In the genomic region with DNA sequence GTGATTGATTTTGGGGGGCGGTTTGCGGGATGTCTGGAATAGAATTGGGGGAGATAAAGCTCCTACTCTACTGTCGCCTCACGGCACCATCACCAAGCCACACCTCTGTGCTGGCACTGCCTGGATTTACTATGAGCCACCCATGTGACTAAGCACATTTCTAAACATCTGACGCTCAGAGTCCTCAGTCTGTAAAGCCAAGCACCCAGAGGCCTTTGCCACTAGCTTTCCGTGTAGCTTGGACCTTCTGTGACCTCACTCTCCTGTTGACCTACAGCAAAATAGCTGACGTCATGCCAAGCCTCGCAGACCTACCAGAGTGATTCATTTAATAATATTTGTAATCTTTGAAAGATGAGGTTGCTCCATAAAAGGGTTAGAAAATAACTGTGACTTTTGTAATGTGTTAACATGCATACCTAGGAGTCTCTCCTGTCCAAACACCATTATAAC, we compare ENCODE assay signal across 12 cellular contexts. TPM values are rescaled to one million over a fixed set of nuclear protein-coding genes. Genes with fewer than 3 reads are reported as not detected.
DNase-seq lines count a peak whose midpoint lies in the region; ATAC-seq and TF ChIP-seq lines count a peak whose summit lies in the region.
"Had no signal": no experiment of that assay in that cellular context is flagged by ENCODE, and none has a peak within 500 bp of the region (broad histone marks: within the 10 kb centered on the region; RNA-seq: fewer than 3 reads in every experiment).

No MANE protein-coding gene starts in this region.

- H3K4me1 Mint-ChIP-seq in activated naive CD4-positive, alpha-beta T cell treated with anti-CD3 and anti-CD28 coated beads for 36 hours (ENCODE audit: low read depth), result no peaks in the 10 kb centered on the region
- H3K4me1 Mint-ChIP-seq in CD8-positive, alpha-beta memory T cell, result no peaks in the 10 kb centered on the region

- H3K36me3 ChIP-seq in brain microvascular endothelial cell (replicated peaks), result no peaks in the 10 kb centered on the region
- no peaks in the 10 kb centered on the region for H3K36me3 ChIP-seq in CD8-positive, alpha-beta memory T cell (ENCODE audit: insufficient read depth, low read length)
- H3K36me3 ChIP-seq: suprapubic skin had no signal

- intact Hi-C loops in Right ventricle myocardium superior (cut with DNase I), result no loop called here
- intact Hi-C loops in cardiac septum (cut with DNase I), result no loop called here
- intact Hi-C loops in activated naive CD4-positive, alpha-beta T cell treated with anti-CD3 and anti-CD28 coated beads for 36 hours (cut with micrococcal nuclease), result no loop called here

- H3K4me3 Mint-ChIP-seq in activated naive CD4-positive, alpha-beta T cell treated with anti-CD3 and anti-CD28 coated beads for 36 hours, result no peak overlapping the region
- no peak overlapping the region for H3K4me3 Mint-ChIP-seq in CD8-positive, alpha-beta memory T cell

- H3K4me1 ChIP-seq in CD8-positive, alpha-beta memory T cell (ENCODE audit: insufficient read depth, low read length), result no peaks in the 10 kb centered on the region
- H3K4me1 ChIP-seq: suprapubic skin had no signal

- ATAC-seq in Right ventricle myocardium superior (ENCODE audit: poor library complexity) (peak; percentile 39), GM18505 (IDR thresholded peaks at IDR 0.05; ENCODE audit: unreplicated experiment) (no peak), GM18867 (IDR thresholded peaks at IDR 0.05; ENCODE audit: unreplicated experiment) (no peak)
- ATAC-seq: GM12878 had no signal

- H3K27me3 Mint-ChIP-seq in activated naive CD4-positive, alpha-beta T cell treated with anti-CD3 and anti-CD28 coated beads for 36 hours (ENCODE audit: low read depth), result peaks cover 2% of the 10 kb centered on the region
- peaks cover 0 to 3% of the 10 kb centered on the region in 2 donors for H3K27me3 Mint-ChIP-seq in CD8-positive, alpha-beta memory T cell

- H3K27ac Mint-ChIP-seq in activated naive CD4-positive, alpha-beta T cell treated with anti-CD3 and anti-CD28 coated beads for 36 hours, result no peak overlapping the region
- no peak overlapping the region for H3K27ac Mint-ChIP-seq in CD8-positive, alpha-beta memory T cell

- H3K36me3 Mint-ChIP-seq in activated naive CD4-positive, alpha-beta T cell treated with anti-CD3 and anti-CD28 coated beads for 36 hours (ENCODE audit: low read depth), result no peaks in the 10 kb centered on the region
- H3K36me3 Mint-ChIP-seq in CD8-positive, alpha-beta memory T cell, result no peaks in the 10 kb centered on the region

- H3K9me3 ChIP-seq in CD8-positive, alpha-beta memory T cell (ENCODE audit: low read length), result no peaks in the 10 kb centered on the region
- H3K9me3 ChIP-seq: suprapubic skin had no signal

- CTCF ChIA-PET in activated naive CD4-positive, alpha-beta T cell treated with anti-CD3 and anti-CD28 coated beads for 36 hours (lab: Charles Lee), result no interaction called here
- CTCF ChIA-PET in CD8-positive, alpha-beta memory T cell (lab: Charles Lee), result no interaction called here

- TF ChIP-seq POLR2A in GM18505 (IDR thresholded peaks at IDR 0.05; ENCODE audit: borderline replicate concordance, extremely low read depth, insufficient read depth, insufficient read length), result no peak

- POLR2A ChIA-PET in CD8-positive, alpha-beta memory T cell (lab: Charles Lee), result no interaction called here

- no peak for TF ChIP-seq CTCF in brain microvascular endothelial cell (IDR thresholded peaks at IDR 0.05; ENCODE audit: low read depth, low read length, missing control alignments)

- peak overlapping the region; percentile 98 for H3K27ac ChIP-seq in brain microvascular endothelial cell
- no peak overlapping the region for H3K27ac ChIP-seq in CD8-positive, alpha-beta memory T cell (ENCODE audit: low read depth, low read length)
- H3K27ac ChIP-seq: suprapubic skin had no signal

- DNase-seq in Right ventricle myocardium superior, result no peak
- no peak for DNase-seq in cardiac septum (ENCODE audit: low spot score)
- DNase-seq in brain microvascular endothelial cell, result peak; percentile 100
- DNase-seq in kidney tubule cell (ENCODE audit: low spot score), result peak; percentile 86
- no peak for DNase-seq in activated naive CD4-positive, alpha-beta T cell treated with anti-CD3 and anti-CD28 coated beads for 36 hours
- DNase-seq in CD8-positive, alpha-beta memory T cell, result no peak
- DNase-seq: mammary epithelial cell, NCI-H1694 treated with DMSO at 0.1 percent for 48 hours had no signal

- no peaks in the 10 kb centered on the region for H3K9me3 Mint-ChIP-seq in activated naive CD4-positive, alpha-beta T cell treated with anti-CD3 and anti-CD28 coated beads for 36 hours
- peaks cover 0 to 5% (median 2%) of the 10 kb centered on the region in 5 donors for H3K9me3 Mint-ChIP-seq in CD8-positive, alpha-beta memory T cell

- no peak overlapping the region for H3K4me3 ChIP-seq in brain microvascular endothelial cell (ENCODE audit: low read depth, low read length)
- H3K4me3 ChIP-seq in CD8-positive, alpha-beta memory T cell (ENCODE audit: low read length), result no peak overlapping the region
- H3K4me3 ChIP-seq: GM12878, suprapubic skin had no signal

- H3K27me3 ChIP-seq in brain microvascular endothelial cell (replicated peaks), result no peaks in the 10 kb centered on the region
- no peaks in the 10 kb centered on the region for H3K27me3 ChIP-seq in CD8-positive, alpha-beta memory T cell (ENCODE audit: insufficient read depth, low read length, poor library complexity, severe bottlenecking)

- in situ Hi-C loops in brain microvascular endothelial cell (cut with HindIII; ENCODE audit: low pct_ligation_motif_present, low sequenced_read_pairs), result no loop called here

RNA-seq across cellular contexts. Expression of a gene that starts 38.5 kb away (rescaled TPM):
- 33.7 TPM for total RNA-seq in Right ventricle myocardium superior
- total RNA-seq in cardiac septum, result 82.1 TPM
- total RNA-seq in activated naive CD4-positive, alpha-beta T cell treated with anti-CD3 and anti-CD28 coated beads for 36 hours, result not detected
- total RNA-seq in CD8-positive, alpha-beta memory T cell, result not detected
- not detected for polyA plus RNA-seq in CD8-positive, alpha-beta memory T cell
- total RNA-seq: GM12878, mammary epithelial cell had no signal
- polyA plus RNA-seq: GM12878, mammary epithelial cell had no signal

Comparison
In these comparisons a context has a peak if more than half of its experiments do, and no peak if none do; other contexts are left out.
1. DNase-seq: peak in brain microvascular endothelial cell (single experiment) and kidney tubule cell (single experiment); none in Right ventricle myocardium superior (single experiment), cardiac septum (single experiment), activated naive CD4-positive, alpha-beta T cell treated with anti-CD3 and anti-CD28 coated beads for 36 hours (single experiment) and CD8-positive, alpha-beta memory T cell (0 of 5).
2. RNA of a gene that starts 38.5 kb away (total RNA-seq): 82.1 TPM in cardiac septum (single experiment) and 33.7 TPM in Right ventricle myocardium superior (single experiment); not detected in activated naive CD4-positive, alpha-beta T cell treated with anti-CD3 and anti-CD28 coated beads for 36 hours and not detected in CD8-positive, alpha-beta memory T cell; every median in the first group is over 10 times any median in the second.